ENCODE assay signal across 12 cellular contexts in genomic region chr1:234745844-234746797, GRCh38.
DNase-seq lines count a peak whose midpoint lies in the region; FAIRE-seq and TF ChIP-seq lines count a peak whose summit lies in the region.
"Had no signal": no experiment of that assay in that cellular context is flagged by ENCODE, and none has a peak within 500 bp of the region (broad histone marks: within the 10 kb centered on the region; RNA-seq: fewer than 3 reads in every experiment).

No MANE protein-coding gene starts in this region.

- H3K4me1 ChIP-seq in A673 (ENCODE audit: insufficient read depth, low read length, poor library complexity, severe bottlenecking) = peaks cover 13% of the 10 kb centered on the region

- CTCF ChIA-PET in A673 (lab: Charles Lee) = no interaction called here

- no peak overlapping the region for H3K4me3 ChIP-seq in A673 (ENCODE audit: low read depth, low read length, poor library complexity, severe bottlenecking)
- H3K4me3 ChIP-seq: SJSA1 had no signal

- no peak for TF ChIP-seq CTCF in A673 (conservative IDR thresholded peaks at IDR 0.05; ENCODE audit: low read depth, low read length)

- no peaks in the 10 kb centered on the region for H3K9me3 ChIP-seq in A673 (ENCODE audit: low read depth, low read length, poor library complexity, severe bottlenecking)
- H3K9me3 ChIP-seq: SJSA1 had no signal

- intact Hi-C loops in A673 (cut with micrococcal nuclease; ENCODE audit: unreplicated experiment) = no loop called here

- H3K27me3 ChIP-seq in A673 (replicated peaks; ENCODE audit: insufficient read depth, low read depth, low read length, poor library complexity) = no peaks in the 10 kb centered on the region
- H3K27me3 ChIP-seq: SJSA1 had no signal

- H3K27ac ChIP-seq in A673 (ENCODE audit: low read depth, low read length, poor library complexity, severe bottlenecking) = no peak overlapping the region
- H3K27ac ChIP-seq: SJSA1 had no signal

- BruUV-seq in A673 (replicated peaks; lab: Mats Ljungman, UMichigan) = no TSS peak

- DNase-seq in A673 (ENCODE audit: low spot score) (peak; percentile 29), HTR-8/SVneo (ENCODE audit: insufficient read length, low spot score) (peak; percentile 89), RCC 7860 (ENCODE audit: low spot score) (peak; percentile 50), glomerular endothelial cell (ENCODE audit: extremely low read depth, low read depth, low spot score) (peak; percentile 36), midbrain (lab: John Stamatoyannopoulos, UW) (no peak), ureter (ENCODE audit: low spot score) (no peak), NCI-H2029 treated with DMSO at 0.1 percent for 48 hours (lab: John Stamatoyannopoulos, UW) (no peak), hippocampal formation (lab: John Stamatoyannopoulos, UW) (no peak)
- DNase-seq: activated CD8-positive, alpha-beta memory T cell treated with anti-CD3 and anti-CD28 coated beads, Interleukin-2, amount 50 U/mL, for 48 hours; AML-193; left colon had no signal

- peak; percentile 55 for FAIRE-seq in HTR-8/SVneo (lab: Jason Lieb, UNC)
- FAIRE-seq in RCC 7860 (lab: Jason Lieb, UNC) = no peak

- POLR2A ChIA-PET in A673 (lab: Charles Lee; ENCODE audit: low non-redundant PET) = no interaction called here

- no peaks in the 10 kb centered on the region for H3K36me3 ChIP-seq in A673 (ENCODE audit: insufficient read depth, low read length, poor library complexity, severe bottlenecking)
- H3K36me3 ChIP-seq: SJSA1 had no signal

Comparison
In these comparisons a context has a peak if more than half of its experiments do, and no peak if none do; other contexts are left out.
1. DNase-seq: peak in A673 (single experiment), HTR-8/SVneo (single experiment), RCC 7860 (single experiment) and glomerular endothelial cell (single experiment); none in midbrain (single experiment), ureter (single experiment), NCI-H2029 treated with DMSO at 0.1 percent for 48 hours (single experiment) and hippocampal formation (0 of 2).